7 cellular contexts compared by ENCODE assay signal in the genomic region with DNA sequence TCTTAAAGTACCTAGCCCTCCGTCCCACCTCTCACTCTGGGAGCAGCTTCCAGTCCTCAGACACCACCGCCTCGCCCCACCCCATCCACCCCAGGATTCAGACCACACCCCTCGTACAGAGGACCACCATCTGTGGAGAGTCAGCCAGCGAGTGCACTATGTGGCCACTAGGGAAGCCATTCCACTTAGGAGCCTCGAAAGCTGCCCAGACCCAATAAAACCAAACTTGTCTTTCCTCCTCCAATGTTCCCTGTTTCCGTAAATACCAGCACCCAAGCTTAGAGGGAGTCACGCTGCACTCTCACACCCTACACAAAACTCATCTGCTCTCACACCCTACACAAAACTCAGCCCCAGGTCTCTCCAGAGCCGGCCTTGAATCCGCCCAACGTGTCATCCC. TPM values are rescaled to one million over a fixed set of nuclear protein-coding genes. Genes with fewer than 3 reads are reported as not detected.
A peak's percentile ranks its signal among the peaks of the same experiment; 100 is the strongest.
DNase-seq lines count a peak whose midpoint lies in the region; FAIRE-seq and TF ChIP-seq lines count a peak whose summit lies in the region.

No MANE protein-coding gene starts in this region.

- no peak overlapping the region for H3K4me3 Mint-ChIP-seq in nephron progenitor cell
- no peak overlapping the region for H3K4me3 Mint-ChIP-seq in activated T-helper 2 cell treated with anti-CD3 and anti-CD28 coated beads, Interferon-gamma antibody, Interleukin-2, Interleukin-4, amounts not matched to agents 10 μg/mL and 5 μg/mL and 100 μg/mL, durations not matched to agents 14 hours and 24 hours and 36 hours (ENCODE audit: low read depth)

- peaks cover 42% of the 10 kb centered on the region for H3K27me3 Mint-ChIP-seq in nephron progenitor cell (ENCODE audit: low read depth, poor library complexity)
- peaks cover 43% of the 10 kb centered on the region for H3K27me3 Mint-ChIP-seq in activated T-helper 2 cell treated with anti-CD3 and anti-CD28 coated beads, Interferon-gamma antibody, Interleukin-2, Interleukin-4, amounts not matched to agents 10 μg/mL and 5 μg/mL and 100 μg/mL, durations not matched to agents 14 hours and 24 hours and 36 hours (ENCODE audit: low read depth)

- H3K9me3 ChIP-seq in ES-I3 (ENCODE audit: control insufficient read depth, insufficient read depth, low read length), result no peaks in the 10 kb centered on the region

- peaks cover 21% of the 10 kb centered on the region for H3K4me1 ChIP-seq in ES-I3 (ENCODE audit: insufficient read depth, low read length)

- H3K36me3 Mint-ChIP-seq in nephron progenitor cell (ENCODE audit: low read depth), result no peaks in the 10 kb centered on the region
- H3K36me3 Mint-ChIP-seq in activated T-helper 2 cell treated with anti-CD3 and anti-CD28 coated beads, Interferon-gamma antibody, Interleukin-2, Interleukin-4, amounts not matched to agents 10 μg/mL and 5 μg/mL and 100 μg/mL, durations not matched to agents 14 hours and 24 hours and 36 hours (ENCODE audit: low read depth), result peaks cover 4% of the 10 kb centered on the region

- H3K9ac ChIP-seq in ES-I3 (ENCODE audit: low read depth, low read length), result peak overlapping the region; percentile 94; the same call in 1 of the 2 replicates

- H3K4me3 ChIP-seq in bronchial epithelial cell (ENCODE audit: low read depth, low read length), result no peak overlapping the region

- H3K4me1 Mint-ChIP-seq in nephron progenitor cell, result peaks cover 42% of the 10 kb centered on the region
- H3K4me1 Mint-ChIP-seq in activated T-helper 2 cell treated with anti-CD3 and anti-CD28 coated beads, Interferon-gamma antibody, Interleukin-2, Interleukin-4, amounts not matched to agents 10 μg/mL and 5 μg/mL and 100 μg/mL, durations not matched to agents 14 hours and 24 hours and 36 hours (ENCODE audit: low read depth), result peaks cover 40% of the 10 kb centered on the region

- H3K27me3 ChIP-seq in bronchial epithelial cell (ENCODE audit: control insufficient read depth, insufficient read depth, low read length), result no peaks in the 10 kb centered on the region

- intact Hi-C loops in activated T-helper 2 cell treated with anti-CD3 and anti-CD28 coated beads, Interferon-gamma antibody, Interleukin-2, Interleukin-4, amounts not matched to agents 10 μg/mL and 5 μg/mL and 100 μg/mL, durations not matched to agents 14 hours and 24 hours and 36 hours (cut with micrococcal nuclease), result loop anchor here (5.0 to 10.0 kb wide), 8 partner anchors 113 to 1204 kb away; partner anchors contain the start of genes GFM2, HEXB, NSA2 and POC5

- peak; percentile 32 for DNase-seq in NAMALWA (ENCODE audit: low spot score)
- DNase-seq in bronchial epithelial cell (ENCODE audit: low read depth), result no peak
- DNase-seq in nephron progenitor cell, result peak; percentile 31
- DNase-seq in DMS79 treated with DMSO at 0.1 percent for 48 hours (lab: John Stamatoyannopoulos, UW), result no peak
- DNase-seq in NCI-H2081 (lab: John Stamatoyannopoulos, UW), result no peak
- no peak for DNase-seq in activated T-helper 2 cell treated with anti-CD3 and anti-CD28 coated beads, Interferon-gamma antibody, Interleukin-2, Interleukin-4, amounts not matched to agents 10 μg/mL and 5 μg/mL and 100 μg/mL, durations not matched to agents 14 hours and 24 hours and 36 hours (ENCODE audit: low spot score)

- TF ChIP-seq CTCF in bronchial epithelial cell (IDR thresholded peaks at IDR 0.05; ENCODE audit: insufficient read depth, low read length, severe bottlenecking) (peak; percentile 57), nephron progenitor cell (IDR thresholded peaks at IDR 0.05) (no peak)

- H3K36me3 ChIP-seq in ES-I3 (ENCODE audit: insufficient read depth, low read length), result peaks cover 11% of the 10 kb centered on the region
- peaks cover 1% of the 10 kb centered on the region for H3K36me3 ChIP-seq in bronchial epithelial cell (ENCODE audit: control insufficient read depth, insufficient read depth, low read length)

- no peak overlapping the region for H3K27ac Mint-ChIP-seq in nephron progenitor cell
- no peak overlapping the region for H3K27ac Mint-ChIP-seq in activated T-helper 2 cell treated with anti-CD3 and anti-CD28 coated beads, Interferon-gamma antibody, Interleukin-2, Interleukin-4, amounts not matched to agents 10 μg/mL and 5 μg/mL and 100 μg/mL, durations not matched to agents 14 hours and 24 hours and 36 hours

- no peak for FAIRE-seq in bronchial epithelial cell (lab: Jason Lieb, UNC)

- H3K9me3 Mint-ChIP-seq in nephron progenitor cell, result no peaks in the 10 kb centered on the region
- H3K9me3 Mint-ChIP-seq in activated T-helper 2 cell treated with anti-CD3 and anti-CD28 coated beads, Interferon-gamma antibody, Interleukin-2, Interleukin-4, amounts not matched to agents 10 μg/mL and 5 μg/mL and 100 μg/mL, durations not matched to agents 14 hours and 24 hours and 36 hours, result no peaks in the 10 kb centered on the region

RNA-seq across cellular contexts. Expression of gene GCNT4, which starts 1.9 kb away (rescaled TPM):
- total RNA-seq in bronchial epithelial cell, result 2.9 and 5.5 TPM in 2 replicates
- 0.28 and 0.37 TPM in 2 replicates for total RNA-seq in activated T-helper 2 cell treated with anti-CD3 and anti-CD28 coated beads, Interferon-gamma antibody, Interleukin-2, Interleukin-4, amounts not matched to agents 10 μg/mL and 5 μg/mL and 100 μg/mL, durations not matched to agents 14 hours and 24 hours and 36 hours

Comparison
In these comparisons a context has a peak if more than half of its experiments do, and no peak if none do; other contexts are left out.
1. DNase-seq: peak in NAMALWA (single experiment) and nephron progenitor cell (single experiment); none in bronchial epithelial cell (single experiment), DMS79 treated with DMSO at 0.1 percent for 48 hours (single experiment), NCI-H2081 (0 of 2) and activated T-helper 2 cell treated with anti-CD3 and anti-CD28 coated beads, Interferon-gamma antibody, Interleukin-2, Interleukin-4, amounts not matched to agents 10 μg/mL and 5 μg/mL and 100 μg/mL, durations not matched to agents 14 hours and 24 hours and 36 hours (single experiment).